ENCODE assay signal across 8 cellular contexts in genomic region chr19:14080887-14081796, GRCh38. TPM values are rescaled to one million over a fixed set of nuclear protein-coding genes. Genes with fewer than 3 reads are reported as not detected.
DNase-seq lines count a peak whose midpoint lies in the region; ATAC-seq, FAIRE-seq and TF ChIP-seq lines count a peak whose summit lies in the region.

No MANE protein-coding gene starts in this region.

- peak; percentile 99 for FAIRE-seq in GM12892 (lab: Jason Lieb, UNC)

- peak overlapping the region; percentile 2 to 95 (median 82) for H3K4me3 ChIP-seq in adrenal gland
- peak overlapping the region; percentile 27 to 95 (median 72) for H3K4me3 ChIP-seq in heart left ventricle
- H3K4me3 ChIP-seq in trophoblast cell (ENCODE audit: low read depth, low read length): peak overlapping the region; percentile 86
- peak overlapping the region; percentile 58 to 77 (median 69) for H3K4me3 ChIP-seq in transverse colon

- ATAC-seq in HG02840 (IDR thresholded peaks at IDR 0.05; ENCODE audit: low FRiP score, unreplicated experiment): peak; percentile 92
- ATAC-seq in heart left ventricle: peak; percentile 92 to 98 (median 94)

- in situ Hi-C loops in transverse colon (cut with MboI; ENCODE audit: low pct_ligation_motif_present in 1 of 4, low pct_unique_long_range_greater_than_20kb in 1 of 4, low sequenced_read_pairs in 3 of 4): no loop called here

- H3K27me3 ChIP-seq in adrenal gland (no peaks in the 10 kb centered on the region), heart left ventricle (no peaks in the 10 kb centered on the region), trophoblast cell (ENCODE audit: insufficient read depth, low read length) (no peaks in the 10 kb centered on the region), transverse colon (no peaks in the 10 kb centered on the region)

- H2AK5ac ChIP-seq in trophoblast cell (ENCODE audit: low read length): peak overlapping the region; percentile 87

- H4K91ac ChIP-seq in trophoblast cell (ENCODE audit: low read depth, low read length): peak overlapping the region; percentile 94

- H3K79me1 ChIP-seq in trophoblast cell (ENCODE audit: low read length): peaks cover 10% of the 10 kb centered on the region

- H3K23ac ChIP-seq in trophoblast cell (ENCODE audit: low read length): no peak overlapping the region

- peak overlapping the region; percentile 89 for H3K18ac ChIP-seq in trophoblast cell (ENCODE audit: low read length)

- no peaks in the 10 kb centered on the region for H3K36me3 ChIP-seq in adrenal gland (replicated peaks in 1 of 2)
- H3K36me3 ChIP-seq in heart left ventricle: no peaks in the 10 kb centered on the region
- H3K36me3 ChIP-seq in trophoblast cell (ENCODE audit: control insufficient read depth in 1 of 2, insufficient read depth in 2 of 2, low read length in 2 of 2): peaks cover 0 to 2% of the 10 kb centered on the region in 2 experiments
- H3K36me3 ChIP-seq in transverse colon: no peaks in the 10 kb centered on the region

- no peaks in the 10 kb centered on the region for H3K9me3 ChIP-seq in adrenal gland (replicated peaks in 1 of 3)
- no peaks in the 10 kb centered on the region for H3K9me3 ChIP-seq in heart left ventricle
- no peaks in the 10 kb centered on the region for H3K9me3 ChIP-seq in trophoblast cell (ENCODE audit: insufficient read depth, low read depth, low read length)
- no peaks in the 10 kb centered on the region for H3K9me3 ChIP-seq in transverse colon

- 0 to 1% (median 1%) methylated on average over 38 to 50 of the region's 50 CpGs for WGBS in adrenal gland, 4 donors
- WGBS in heart left ventricle, 4 donors: 0 to 1% (median 0%) methylated on average over 48 to 50 of the region's 50 CpGs
- WGBS in trophoblast cell (ENCODE audit: extremely low coverage, insufficient coverage, insufficient read length): no CpG with 5 or more reads among the region's 50 CpGs
- WGBS in transverse colon (ENCODE audit: low coverage in 1 of 2), 2 donors: 0% methylated on average over 10 to 50 of the region's 50 CpGs

- H2BK120ac ChIP-seq in trophoblast cell (ENCODE audit: insufficient read depth, low read length, poor library complexity): peak overlapping the region; percentile 81

- peak overlapping the region; percentile 72 for H3K4ac ChIP-seq in trophoblast cell (ENCODE audit: low read depth, low read length)

- H3K14ac ChIP-seq in trophoblast cell (ENCODE audit: low read length): peak overlapping the region; percentile 85

- H3K27ac ChIP-seq in adrenal gland: peak overlapping the region; percentile 86 to 94 (median 89)
- H3K27ac ChIP-seq in heart left ventricle: peak overlapping the region; percentile 81 to 97 (median 92)
- H3K27ac ChIP-seq in trophoblast cell (ENCODE audit: low read depth, low read length): peak overlapping the region; percentile 78
- peak overlapping the region; percentile 88 to 95 (median 94) for H3K27ac ChIP-seq in transverse colon

- H4K8ac ChIP-seq in trophoblast cell (ENCODE audit: low read depth, low read length): peak overlapping the region; percentile 88

- peak overlapping the region; percentile 94 for H4K12ac ChIP-seq in trophoblast cell (ENCODE audit: low read depth, low read length)

- intact Hi-C loops in adrenal gland (cut with DNase I): loop anchor here in 1 of 2 donors (10.0 kb wide), 1 partner anchor 54 kb away; the partner anchor contains the start of gene ASF1B
- intact Hi-C loops in heart left ventricle (cut with DNase I): loop anchor here in 3 of 10 donors (5.0 to 10.0 kb wide), 2 partner anchors 36 to 306 kb away; partner anchors contain the start of genes PRKACA (in 3 of the 3) and C19orf53 (in 1 of the 3)
- intact Hi-C loops in transverse colon (cut with DNase I; ENCODE audit: low total_unique reads): no loop called here

- peak overlapping the region; percentile 88 for H3K9ac ChIP-seq in trophoblast cell (ENCODE audit: low read length)

- no peak for TF ChIP-seq EP300 in transverse colon (IDR thresholded peaks at IDR 0.05; ENCODE audit: low read depth)

- peak overlapping the region; percentile 97 for H3K4me2 ChIP-seq in trophoblast cell (ENCODE audit: low read length)

- peaks cover 6% of the 10 kb centered on the region for H3K79me2 ChIP-seq in trophoblast cell (ENCODE audit: control insufficient read depth, insufficient read depth, low read length, poor library complexity)

- H2AFZ ChIP-seq in trophoblast cell (ENCODE audit: insufficient read depth, low read length, poor library complexity): peak overlapping the region; percentile 88

- TF ChIP-seq CTCF in adrenal gland (IDR thresholded peaks at IDR 0.05) (no peak), heart left ventricle (IDR thresholded peaks at IDR 0.05) (no peak), transverse colon (IDR thresholded peaks at IDR 0.05) (no peak)

- H2BK12ac ChIP-seq in trophoblast cell (ENCODE audit: low read length): no peak overlapping the region

- TF ChIP-seq POLR2A in GM12892 (IDR thresholded peaks at IDR 0.05; ENCODE audit: low read depth, low read length): peak; percentile 71; the same call in 1 of the 2 replicates
- TF ChIP-seq POLR2A in adrenal gland (IDR thresholded peaks at IDR 0.05): peak; percentile 83 to 93
- TF ChIP-seq POLR2A in heart left ventricle (IDR thresholded peaks at IDR 0.05): peak in 1 of 2 donors; percentile 85
- TF ChIP-seq POLR2A in transverse colon (IDR thresholded peaks at IDR 0.05): peak; percentile 75

- H2BK5ac ChIP-seq in trophoblast cell (ENCODE audit: low read depth, low read length, poor library complexity): peak overlapping the region; percentile 67

- DNase-seq in GM12892 (ENCODE audit: insufficient read length) (peak; percentile 95), NCI-H1436 (lab: John Stamatoyannopoulos, UW) (peak; percentile 98), SW480 (ENCODE audit: low spot score) (peak; percentile 99), adrenal gland (peak; percentile 99 to 100 (median 99)), heart left ventricle (peak; percentile 98 to 100 (median 99)), trophoblast cell (peak; percentile 96 to 100), transverse colon (peak; percentile 99)

- H3K4me1 ChIP-seq in adrenal gland (replicated peaks in 1 of 2): peaks cover 14 to 16% of the 10 kb centered on the region in 2 donors
- H3K4me1 ChIP-seq in heart left ventricle: peaks cover 4 to 31% (median 17%) of the 10 kb centered on the region in 12 donors
- peaks cover 4 to 8% of the 10 kb centered on the region in 2 experiments for H3K4me1 ChIP-seq in trophoblast cell (ENCODE audit: control insufficient read depth in 1 of 2, insufficient read depth in 2 of 2, low read length in 2 of 2)
- peaks cover 10 to 43% (median 21%) of the 10 kb centered on the region in 4 donors for H3K4me1 ChIP-seq in transverse colon

RNA-seq across cellular contexts. Expression of gene C19orf67, which starts 4.4 kb away (rescaled TPM):
- not detected for polyA plus RNA-seq in GM12892 (2012; ENCODE audit: missing spikeins)
- total RNA-seq in adrenal gland: not detected
- not detected for polyA plus RNA-seq in adrenal gland
- not detected for total RNA-seq in heart left ventricle
- not detected for polyA plus RNA-seq in heart left ventricle
- 0.19 TPM in 1 of 2 replicates, not detected in the other for polyA plus RNA-seq in trophoblast cell (2013)
- 1 to 10 TPM in 1 of 4 donors, under 1 TPM in 1, not detected in 2; 0.64 to 1.1 TPM for total RNA-seq in transverse colon

RNA-seq across cellular contexts. Expression of gene MISP3, which starts 8.6 kb away (rescaled TPM):
- 0.64 TPM for polyA plus RNA-seq in GM12892 (2012; ENCODE audit: missing spikeins)
- 10 to 100 TPM in 2 of 8 donors, 1 to 10 TPM in 6; 2.4 to 87.9 (median 3.2) TPM for total RNA-seq in adrenal gland
- polyA plus RNA-seq in adrenal gland: 1 to 10 TPM; 1.7 to 9.8 (median 4.0) TPM
- total RNA-seq in heart left ventricle: 10 to 100 TPM in 1 of 9 donors, 1 to 10 TPM in 8; 3.5 to 28.7 (median 5.7) TPM
- 10 to 100 TPM in 1 of 2 donors, 1 to 10 TPM in 1; 5.7 to 10.0 TPM for polyA plus RNA-seq in heart left ventricle
- polyA plus RNA-seq in trophoblast cell (2013): 10.5 and 10.9 TPM in 2 replicates
- total RNA-seq in transverse colon: 100 to 1,000 TPM in 1 of 4 donors, 10 to 100 TPM in 3; 23.8 to 115 (median 35.8) TPM

RNA-seq across cellular contexts. Expression of gene SAMD1, which starts 9.4 kb away (rescaled TPM):
- polyA plus RNA-seq in GM12892 (2012; ENCODE audit: missing spikeins): 24.1 TPM
- total RNA-seq in adrenal gland (10 to 100 TPM; 13.2 to 40.6 (median 27.2) TPM), heart left ventricle (10 to 100 TPM; 30.5 to 55.5 (median 38.3) TPM), transverse colon (10 to 100 TPM in 3 of 4 donors, 1 to 10 TPM in 1; 7.6 to 37.5 (median 36.8) TPM)
- polyA plus RNA-seq in adrenal gland (10 to 100 TPM; 10.0 to 41.9 (median 28.4) TPM), heart left ventricle (10 to 100 TPM; 26.7 to 62.6 TPM)
- 68.4 and 68.7 TPM in 2 replicates for polyA plus RNA-seq in trophoblast cell (2013)

RNA-seq across cellular contexts. Expression of gene PALM3, which starts 19.3 kb away (rescaled TPM):
- not detected for polyA plus RNA-seq in GM12892 (2012; ENCODE audit: missing spikeins)
- total RNA-seq in adrenal gland (under 1 TPM in 3 of 8 donors, not detected in 5; 0.63 to 0.76 (median 0.69) TPM), heart left ventricle (under 1 TPM in 3 of 9 donors, not detected in 6; 0.14 to 0.60 (median 0.32) TPM), transverse colon (under 1 TPM in 2 of 4 donors, not detected in 2; 0.14 to 0.32 TPM)
- polyA plus RNA-seq in adrenal gland (1 to 10 TPM in 1 of 3 donors, under 1 TPM in 2; 0.18 to 1.9 (median 0.27) TPM), heart left ventricle (under 1 TPM; 0.06 to 0.30 TPM)
- polyA plus RNA-seq in trophoblast cell (2013): 1.2 and 1.4 TPM in 2 replicates

RNA-seq across cellular contexts. Expression of gene PRKACA, which starts 36.4 kb away (rescaled TPM):
- 35.1 TPM for polyA plus RNA-seq in GM12892 (2012; ENCODE audit: missing spikeins)
- 100 to 1,000 TPM; 106 to 457 (median 189) TPM for total RNA-seq in adrenal gland
- 100 to 1,000 TPM; 145 to 352 (median 155) TPM for polyA plus RNA-seq in adrenal gland
- total RNA-seq in heart left ventricle: 100 to 1,000 TPM; 216 to 554 (median 459) TPM
- 100 to 1,000 TPM; 234 to 327 TPM for polyA plus RNA-seq in heart left ventricle
- 55.0 and 56.5 TPM in 2 replicates for polyA plus RNA-seq in trophoblast cell (2013)
- 10 to 100 TPM; 16.7 to 74.8 (median 39.5) TPM for total RNA-seq in transverse colon

Comparison
In these comparisons a context has a peak if more than half of its experiments do, and no peak if none do; other contexts are left out.
1. Peak in every context shown above with its lines: DNase-seq, ATAC-seq, H3K4me3 ChIP-seq and H3K27ac ChIP-seq.